8 cellular contexts compared by ENCODE assay signal in genomic region chr9:133335924-133336811, GRCh38. TPM values are rescaled to one million over a fixed set of nuclear protein-coding genes. Genes with fewer than 3 reads are reported as not detected.
DNase-seq lines count a peak whose midpoint lies in the region; ATAC-seq and TF ChIP-seq lines count a peak whose summit lies in the region.

SURF6 (minus strand) TSS chr9:133336188; CDS start chr9:133336132, 56 bp downstream.

- peaks cover 38 to 56% of the 10 kb centered on the region in 2 donors for H3K36me3 ChIP-seq in ascending aorta
- H3K36me3 ChIP-seq in uterus, result no peaks in the 10 kb centered on the region

- intact Hi-C loops in ascending aorta (cut with DNase I), result loop anchor here (1.0 to 5.0 kb wide), 5 partner anchors 12 to 689 kb away; partner anchors contain the start of genes BRD3OS, GTF3C5, MED22 and RPL7A
- intact Hi-C loops in right cardiac atrium (cut with DNase I), result no loop called here
- intact Hi-C loops in uterus (cut with DNase I; ENCODE audit: low total_unique reads), result no loop called here

- H3K27me3 ChIP-seq in ascending aorta (no peaks in the 10 kb centered on the region), right cardiac atrium (ENCODE audit: control insufficient read depth, insufficient read depth) (no peaks in the 10 kb centered on the region), uterus (no peaks in the 10 kb centered on the region)

- DNase-seq in NCI-H2081 (lab: John Stamatoyannopoulos, UW) (peak; percentile 93 to 95), T-helper 22 cell (ENCODE audit: low read depth) (peak; percentile 89), ascending aorta (ENCODE audit: low spot score in 2 of 2) (peak; percentile 46 to 93), right cardiac atrium (peak; percentile 94 to 97 (median 96)), putamen (ENCODE audit: low spot score) (peak; percentile 91), uterus (peak; percentile 78 to 86)

- H3K9me3 ChIP-seq in ascending aorta (no peaks in the 10 kb centered on the region), right cardiac atrium (ENCODE audit: control insufficient read depth, low read length) (no peaks in the 10 kb centered on the region), uterus (no peaks in the 10 kb centered on the region)

- 4% methylated on average over 70 of the region's 70 CpGs for WGBS in right cardiac atrium

- H3K4me3 ChIP-seq in ascending aorta (peak within 1 kb of the TSS; percentile 80 to 91), right cardiac atrium (ENCODE audit: low read length) (peak within 1 kb of the TSS; percentile 79), uterus (peak within 1 kb of the TSS; percentile 89 to 93)

- H3K4me1 ChIP-seq in ascending aorta (peaks cover 11 to 19% of the 10 kb centered on the region in 2 donors), right cardiac atrium (ENCODE audit: control insufficient read depth, insufficient read depth, low read length) (peaks cover 3% of the 10 kb centered on the region), uterus (peaks cover 7 to 16% of the 10 kb centered on the region in 2 donors)

- ATAC-seq in GM18517 (IDR thresholded peaks at IDR 0.05; ENCODE audit: unreplicated experiment) (peak; percentile 76), HG03039 (IDR thresholded peaks at IDR 0.05; ENCODE audit: unreplicated experiment) (peak; percentile 84), right cardiac atrium (peak; percentile 96 to 97)

- peak; percentile 48 to 51 for TF ChIP-seq POLR2A in uterus (IDR thresholded peaks at IDR 0.05)

- TF ChIP-seq CTCF in ascending aorta (IDR thresholded peaks at IDR 0.05) (no peak), uterus (IDR thresholded peaks at IDR 0.05) (peak in 2 of 4 experiments; percentile 19 to 53)

- H3K27ac ChIP-seq in ascending aorta (peak within 1 kb of the TSS; percentile 50 to 57), right cardiac atrium (ENCODE audit: low read length) (peak within 1 kb of the TSS; percentile 73), uterus (peak within 1 kb of the TSS; percentile 60 to 69)

RNA-seq across cellular contexts. Expression of gene SURF6, which starts in this region (rescaled TPM):
- total RNA-seq in ascending aorta (5.3 TPM), right cardiac atrium (10 to 100 TPM; 10.9 to 13.2 (median 11.9) TPM), uterus (10 to 100 TPM in 3 of 4 donors, 1 to 10 TPM in 1; 2.9 to 19.3 (median 17.2) TPM)
- 13.9 TPM for polyA plus RNA-seq in right cardiac atrium

Comparison
In these comparisons a context has a peak if more than half of its experiments do, and no peak if none do; other contexts are left out.
1. Peak in every context shown above with its lines: DNase-seq, ATAC-seq, H3K4me3 ChIP-seq and H3K27ac ChIP-seq.